ENCODE assay signal across 1 cellular context in the genomic region with DNA sequence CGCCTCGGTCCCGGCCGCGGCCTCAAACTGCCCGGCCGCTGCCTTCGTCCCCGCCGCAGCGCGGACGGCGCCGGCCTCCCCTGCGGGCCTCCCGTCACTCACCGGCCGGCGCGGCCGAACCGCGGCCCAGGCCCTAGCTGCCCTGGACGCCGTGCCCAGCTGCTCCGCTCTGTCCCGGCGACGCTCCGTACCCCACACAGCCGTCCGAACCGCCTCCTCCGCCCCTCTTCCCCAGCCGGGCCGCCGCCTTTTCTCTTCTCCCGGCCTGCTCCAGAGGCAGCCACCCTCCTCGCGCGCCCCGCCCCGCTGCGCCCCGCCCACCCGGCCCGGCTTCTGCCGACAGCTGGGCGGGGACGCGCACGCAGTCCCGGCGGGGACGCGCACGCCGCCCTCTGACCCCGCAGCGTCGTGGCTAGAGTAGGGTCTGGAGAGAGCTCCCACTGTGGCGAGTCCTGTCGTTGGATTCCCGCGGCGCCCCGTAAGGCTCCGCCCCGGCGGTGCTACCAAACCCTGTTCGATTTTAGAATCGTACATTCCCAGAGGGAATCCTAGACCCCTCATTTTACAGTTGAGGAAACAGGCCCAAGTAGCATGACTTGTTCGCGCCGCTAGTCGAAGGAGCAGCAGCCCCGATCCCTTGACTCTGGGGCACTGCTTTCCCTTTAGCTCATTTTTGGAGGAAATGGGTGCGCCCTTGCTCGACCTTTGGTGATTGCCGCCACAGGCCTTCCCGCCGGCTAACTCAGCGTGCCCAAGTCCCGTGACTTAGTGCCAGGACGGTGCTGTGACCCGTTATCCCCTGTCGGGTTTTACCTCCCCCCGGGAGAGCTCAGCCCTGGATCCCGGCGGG.
TF ChIP-seq lines count a peak whose summit lies in the region.

A gene with protein sequence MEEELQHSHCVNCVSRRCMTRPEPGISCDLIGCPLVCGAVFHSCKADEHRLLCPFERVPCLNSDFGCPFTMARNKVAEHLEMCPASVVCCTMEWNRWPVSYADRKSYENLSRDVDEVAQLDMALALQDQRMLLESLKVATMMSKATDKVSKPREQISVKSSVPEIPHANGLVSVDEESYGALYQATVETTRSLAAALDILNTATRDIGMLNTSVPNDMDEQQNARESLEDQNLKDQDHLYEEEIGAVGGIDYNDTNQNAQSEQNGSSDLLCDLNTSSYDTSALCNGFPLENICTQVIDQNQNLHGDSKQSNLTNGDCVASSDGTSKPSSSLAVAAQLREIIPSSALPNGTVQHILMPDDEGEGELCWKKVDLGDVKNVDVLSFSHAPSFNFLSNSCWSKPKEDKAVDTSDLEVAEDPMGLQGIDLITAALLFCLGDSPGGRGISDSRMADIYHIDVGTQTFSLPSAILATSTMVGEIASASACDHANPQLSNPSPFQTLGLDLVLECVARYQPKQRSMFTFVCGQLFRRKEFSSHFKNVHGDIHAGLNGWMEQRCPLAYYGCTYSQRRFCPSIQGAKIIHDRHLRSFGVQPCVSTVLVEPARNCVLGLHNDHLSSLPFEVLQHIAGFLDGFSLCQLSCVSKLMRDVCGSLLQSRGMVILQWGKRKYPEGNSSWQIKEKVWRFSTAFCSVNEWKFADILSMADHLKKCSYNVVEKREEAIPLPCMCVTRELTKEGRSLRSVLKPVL (minus strand): TSS at position 295 of the 850 bp plus-strand sequence. CDS start 8,390 bp downstream, outside the sequence.

TF ChIP-seq in K562, 482 proteins besides CTCF, POLR2A, EP300 and RAD21 (continued from another document):
- TF ChIP-seq, protein P1, sequence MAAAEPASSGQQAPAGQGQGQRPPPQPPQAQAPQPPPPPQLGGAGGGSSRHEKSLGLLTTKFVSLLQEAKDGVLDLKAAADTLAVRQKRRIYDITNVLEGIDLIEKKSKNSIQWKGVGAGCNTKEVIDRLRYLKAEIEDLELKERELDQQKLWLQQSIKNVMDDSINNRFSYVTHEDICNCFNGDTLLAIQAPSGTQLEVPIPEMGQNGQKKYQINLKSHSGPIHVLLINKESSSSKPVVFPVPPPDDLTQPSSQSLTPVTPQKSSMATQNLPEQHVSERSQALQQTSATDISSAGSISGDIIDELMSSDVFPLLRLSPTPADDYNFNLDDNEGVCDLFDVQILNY (CRISPR knock-in tag; IDR thresholded peaks at IDR 0.05), result 0 out of 2 replicates have a peak, but pooled peaks have one; percentile 18
- TF ChIP-seq FOXM1 (IDR thresholded peaks at IDR 0.05; ENCODE audit: low read depth), result no peak
- TF ChIP-seq FOXM1 (CRISPR knock-in tag; IDR thresholded peaks at IDR 0.05; ENCODE audit: low read depth), result no peak
- no peak for TF ChIP-seq ILK (tag; IDR thresholded peaks at IDR 0.05; ENCODE audit: borderline replicate concordance, low read depth)
- no peak for TF ChIP-seq ELF1 (tag; IDR thresholded peaks at IDR 0.05)
- TF ChIP-seq FOS (IDR thresholded peaks at IDR 0.05; ENCODE audit: extremely low read depth, insufficient read length), result no peak
- no peak for TF ChIP-seq ZKSCAN8 (CRISPR knock-in tag; IDR thresholded peaks at IDR 0.05)
- TF ChIP-seq ZC3H8 (IDR thresholded peaks at IDR 0.05), result no peak
- no peak for TF ChIP-seq DDX20 (tag; IDR thresholded peaks at IDR 0.05; ENCODE audit: low read depth)
- TF ChIP-seq ZNF778 (CRISPR knock-in tag; IDR thresholded peaks at IDR 0.05), result no peak
- TF ChIP-seq, protein P2, sequence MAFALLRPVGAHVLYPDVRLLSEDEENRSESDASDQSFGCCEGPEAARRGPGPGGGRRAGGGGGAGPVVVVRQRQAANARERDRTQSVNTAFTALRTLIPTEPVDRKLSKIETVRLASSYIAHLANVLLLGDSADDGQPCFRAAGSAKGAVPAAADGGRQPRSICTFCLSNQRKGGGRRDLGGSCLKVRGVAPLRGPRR (CRISPR knock-in tag; IDR thresholded peaks at IDR 0.05), result no peak
- TF ChIP-seq POLR2AphosphoS2 (IDR thresholded peaks at IDR 0.05; ENCODE audit: low read length), result no peak
- TF ChIP-seq ZNF696 (CRISPR knock-in tag; conservative IDR thresholded peaks at IDR 0.05), result no peak
- no peak for TF ChIP-seq ARNT (IDR thresholded peaks at IDR 0.05)
- TF ChIP-seq PTTG1 (tag; IDR thresholded peaks at IDR 0.05; ENCODE audit: low read depth), result no peak
- TF ChIP-seq YY1 (IDR thresholded peaks at IDR 0.05; ENCODE audit: borderline replicate concordance in 1 of 3, control insufficient read depth in 1 of 3, extremely low read depth in 1 of 3, insufficient read depth in 3 of 3, insufficient read length in 1 of 3, insufficient replicate concordance in 2 of 3, low read depth in 1 of 3, low read length in 2 of 3), result peak in 2 of 3 experiments; percentile 81 to 87
- TF ChIP-seq ASH1L (IDR thresholded peaks at IDR 0.05; ENCODE audit: borderline replicate concordance, low read depth, partially characterized antibody), result no peak
- TF ChIP-seq MCM3 (IDR thresholded peaks at IDR 0.05), result no peak
- TF ChIP-seq, protein P3, sequence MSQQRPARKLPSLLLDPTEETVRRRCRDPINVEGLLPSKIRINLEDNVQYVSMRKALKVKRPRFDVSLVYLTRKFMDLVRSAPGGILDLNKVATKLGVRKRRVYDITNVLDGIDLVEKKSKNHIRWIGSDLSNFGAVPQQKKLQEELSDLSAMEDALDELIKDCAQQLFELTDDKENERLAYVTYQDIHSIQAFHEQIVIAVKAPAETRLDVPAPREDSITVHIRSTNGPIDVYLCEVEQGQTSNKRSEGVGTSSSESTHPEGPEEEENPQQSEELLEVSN (IDR thresholded peaks at IDR 0.05; ENCODE audit: borderline replicate concordance in 1 of 2, extremely low read depth in 1 of 2, insufficient read depth in 1 of 2, insufficient read length in 1 of 2, low read depth in 1 of 2, low read length in 1 of 2, poor library complexity in 1 of 2, severe bottlenecking in 1 of 2), result peak; percentile 64 to 85
- 0 out of 2 replicates have a peak, but pooled peaks have one; percentile 74 for TF ChIP-seq KLF1 (tag; IDR thresholded peaks at IDR 0.05)
- TF ChIP-seq KLF10 (CRISPR knock-in tag; IDR thresholded peaks at IDR 0.05), result no peak
- no peak for TF ChIP-seq BRCA1 (IDR thresholded peaks at IDR 0.05)
- TF ChIP-seq BRCA1 (CRISPR knock-in tag; IDR thresholded peaks at IDR 0.05), result no peak
- TF ChIP-seq ZNF445 (CRISPR knock-in tag; IDR thresholded peaks at IDR 0.05; ENCODE audit: low read depth), result no peak
- no peak for TF ChIP-seq SETDB1 (IDR thresholded peaks at IDR 0.05; ENCODE audit: low read length)
- TF ChIP-seq TOE1 (IDR thresholded peaks at IDR 0.05; ENCODE audit: borderline replicate concordance), result 0 out of 2 replicates have a peak, but pooled peaks have one; percentile 35
- TF ChIP-seq TOE1 (CRISPR knock-in tag; IDR thresholded peaks at IDR 0.05; ENCODE audit: borderline replicate concordance, low read depth), result peak; percentile 69; the same call in 1 of the 2 replicates
- no peak for TF ChIP-seq CBX3 (IDR thresholded peaks at IDR 0.05; ENCODE audit: borderline replicate concordance in 1 of 2, low read length in 2 of 2)
- TF ChIP-seq ZNF668 (CRISPR knock-in tag; IDR thresholded peaks at IDR 0.05), result peak; percentile 15; the same call in 1 of the 2 replicates
- TF ChIP-seq PRPF4 (IDR thresholded peaks at IDR 0.05; ENCODE audit: insufficient read depth, low read depth, low read length, poor library complexity, severe bottlenecking), result peak; percentile 73
- peak; percentile 9; the same call in 1 of the 2 replicates for TF ChIP-seq ZNF830 (CRISPR knock-in tag; IDR thresholded peaks at IDR 0.05)
- TF ChIP-seq NCOA6 (IDR thresholded peaks at IDR 0.05), result no peak; the same call in none of the 2 replicates
- TF ChIP-seq SIN3B (IDR thresholded peaks at IDR 0.05; ENCODE audit: low read depth), result peak; percentile 48; the same call in 1 of the 2 replicates
- peak; percentile 89 for TF ChIP-seq SUPT5H (IDR thresholded peaks at IDR 0.05)
- TF ChIP-seq CBFB (CRISPR knock-in tag; IDR thresholded peaks at IDR 0.05), result no peak
- TF ChIP-seq, protein P4, sequence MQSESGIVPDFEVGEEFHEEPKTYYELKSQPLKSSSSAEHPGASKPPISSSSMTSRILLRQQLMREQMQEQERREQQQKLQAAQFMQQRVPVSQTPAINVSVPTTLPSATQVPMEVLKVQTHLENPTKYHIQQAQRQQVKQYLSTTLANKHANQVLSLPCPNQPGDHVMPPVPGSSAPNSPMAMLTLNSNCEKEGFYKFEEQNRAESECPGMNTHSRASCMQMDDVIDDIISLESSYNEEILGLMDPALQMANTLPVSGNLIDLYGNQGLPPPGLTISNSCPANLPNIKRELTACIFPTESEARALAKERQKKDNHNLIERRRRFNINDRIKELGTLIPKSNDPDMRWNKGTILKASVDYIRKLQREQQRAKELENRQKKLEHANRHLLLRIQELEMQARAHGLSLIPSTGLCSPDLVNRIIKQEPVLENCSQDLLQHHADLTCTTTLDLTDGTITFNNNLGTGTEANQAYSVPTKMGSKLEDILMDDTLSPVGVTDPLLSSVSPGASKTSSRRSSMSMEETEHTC (IDR thresholded peaks at IDR 0.05), result no peak
TF ChIP-seq in K562: peak in this region for 162.
